In the genomic region with DNA sequence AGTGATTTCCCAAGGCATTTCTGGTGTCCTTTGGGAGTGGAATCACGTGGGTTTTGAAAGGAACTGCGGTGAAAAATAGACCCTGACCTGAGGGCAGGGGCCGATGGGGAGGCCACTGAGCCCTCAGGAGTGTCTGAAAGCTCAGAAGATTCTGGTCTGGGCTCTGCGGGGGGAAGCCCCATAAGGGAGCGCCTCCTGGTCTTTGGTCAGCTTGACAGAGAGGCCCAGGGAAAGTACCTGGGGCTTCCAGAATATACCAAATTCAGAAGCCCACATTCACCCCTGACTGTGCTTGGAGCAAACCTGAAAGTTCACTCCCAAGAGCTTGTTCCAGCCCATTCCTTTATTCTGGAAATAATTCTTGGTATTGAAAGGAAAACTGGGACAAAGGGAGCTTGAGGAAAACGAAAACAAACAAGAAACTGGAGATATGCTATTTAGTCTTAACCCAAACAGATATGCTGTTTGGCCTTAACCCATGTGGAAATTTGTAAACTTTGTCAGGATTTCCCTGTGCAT, we compare ENCODE assay signal across 1 cellular context.
TF ChIP-seq lines count a peak whose summit lies in the region.

No MANE protein-coding gene starts in this region.

TF ChIP-seq in endothelial cell of umbilical vein, 7 proteins besides CTCF, POLR2A, EP300 and RAD21:
- TF ChIP-seq GATA2 (IDR thresholded peaks at IDR 0.05; ENCODE audit: insufficient read depth, insufficient read length, low read depth, low read length) = no peak
- TF ChIP-seq JUN (IDR thresholded peaks at IDR 0.05; ENCODE audit: borderline replicate concordance, insufficient read depth, insufficient read length, low read depth) = no peak
- TF ChIP-seq EZH2 (IDR thresholded peaks at IDR 0.05; ENCODE audit: borderline replicate concordance, low read depth, low read length, severe bottlenecking) = no peak
- TF ChIP-seq, protein P1, sequence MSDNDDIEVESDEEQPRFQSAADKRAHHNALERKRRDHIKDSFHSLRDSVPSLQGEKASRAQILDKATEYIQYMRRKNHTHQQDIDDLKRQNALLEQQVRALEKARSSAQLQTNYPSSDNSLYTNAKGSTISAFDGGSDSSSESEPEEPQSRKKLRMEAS (IDR thresholded peaks at IDR 0.05; ENCODE audit: insufficient read depth, insufficient read length) = no peak
- TF ChIP-seq MYC (IDR thresholded peaks at IDR 0.05; ENCODE audit: low read depth, low read length) = no peak
- TF ChIP-seq POLR2AphosphoS5 (IDR thresholded peaks at IDR 0.05; ENCODE audit: insufficient read depth, low read depth, low read length) = no peak
- TF ChIP-seq FOS (IDR thresholded peaks at IDR 0.05; ENCODE audit: borderline replicate concordance, insufficient read depth, low read length) = no peak
